8 cellular contexts compared by ENCODE assay signal in genomic region chr6:10429638-10430427, GRCh38. TPM values are rescaled to one million over a fixed set of nuclear protein-coding genes. Genes with fewer than 3 reads are reported as not detected.
A peak's percentile ranks its signal among the peaks of the same experiment; 100 is the strongest.
DNase-seq lines count a peak whose midpoint lies in the region; ATAC-seq, FAIRE-seq and TF ChIP-seq lines count a peak whose summit lies in the region.

No MANE protein-coding gene starts in this region.

- TF ChIP-seq CTCF in fibroblast of mammary gland (conservative IDR thresholded peaks at IDR 0.05; ENCODE audit: control insufficient read depth, insufficient read depth, low read depth, low read length) (peak; percentile 38), retinal pigment epithelial cell (conservative IDR thresholded peaks at IDR 0.05; ENCODE audit: low read depth, low read length) (peak; percentile 56)

- H3K9me3 ChIP-seq in ES-I3 (ENCODE audit: control insufficient read depth, insufficient read depth, low read length): no peaks in the 10 kb centered on the region
- no peaks in the 10 kb centered on the region for H3K9me3 ChIP-seq in Karpas-422 (ENCODE audit: low read length)
- H3K9me3 ChIP-seq in SJCRH30 (replicated peaks): no peaks in the 10 kb centered on the region

- peak overlapping the region; percentile 100 for H2AFZ ChIP-seq in Karpas-422 (ENCODE audit: low read length)

- H4K20me1 ChIP-seq in Karpas-422 (ENCODE audit: insufficient read depth, low read depth, low read length): no peaks in the 10 kb centered on the region

- H3K27ac ChIP-seq in Karpas-422 (ENCODE audit: low read length): no peak overlapping the region
- no peak overlapping the region for H3K27ac ChIP-seq in SJCRH30

- H3K9ac ChIP-seq in ES-I3 (ENCODE audit: low read depth, low read length): peak overlapping the region; percentile 3; the same call in 1 of the 2 replicates
- peak overlapping the region; percentile 58 for H3K9ac ChIP-seq in Karpas-422 (ENCODE audit: low read length)

- H3K4me3 ChIP-seq in Karpas-422 (ENCODE audit: low read length) (peak overlapping the region; percentile 61), SJCRH30 (no peak overlapping the region), fibroblast of mammary gland (ENCODE audit: control insufficient read depth, low read depth, low read length) (no peak overlapping the region), retinal pigment epithelial cell (ENCODE audit: low read length) (no peak overlapping the region)

- H3K4me2 ChIP-seq in Karpas-422 (ENCODE audit: low read depth, low read length, poor library complexity, severe bottlenecking): peak overlapping the region; percentile 76

- DNase-seq in H4 (ENCODE audit: low spot score) (peak; percentile 62), Karpas-422 (peak; percentile 80), SJCRH30 (peak; percentile 17 to 76), fibroblast of mammary gland (ENCODE audit: low read depth) (peak; percentile 42), retinal pigment epithelial cell (ENCODE audit: low read depth) (no peak)

- H3K9me2 ChIP-seq in Karpas-422 (replicated peaks; ENCODE audit: insufficient read depth, low read length): no peaks in the 10 kb centered on the region

- H3K79me2 ChIP-seq in Karpas-422 (ENCODE audit: low read length): no peaks in the 10 kb centered on the region

- H3K4me1 ChIP-seq in ES-I3 (ENCODE audit: insufficient read depth, low read length): peaks cover 25% of the 10 kb centered on the region
- H3K4me1 ChIP-seq in Karpas-422 (ENCODE audit: low read length): peaks cover 35% of the 10 kb centered on the region
- H3K4me1 ChIP-seq in SJCRH30: no peaks in the 10 kb centered on the region

- no peaks in the 10 kb centered on the region for H3K27me3 ChIP-seq in Karpas-422 (ENCODE audit: low read length)
- H3K27me3 ChIP-seq in SJCRH30: no peaks in the 10 kb centered on the region

- peak; percentile 65 for FAIRE-seq in A204.1 (lab: Jason Lieb, UNC)

- H3K36me3 ChIP-seq in ES-I3 (ENCODE audit: insufficient read depth, low read length): no peaks in the 10 kb centered on the region
- H3K36me3 ChIP-seq in Karpas-422 (ENCODE audit: insufficient read depth, low read length): no peaks in the 10 kb centered on the region
- no peaks in the 10 kb centered on the region for H3K36me3 ChIP-seq in SJCRH30

- ATAC-seq in activated CD4-positive, CD25-positive, alpha-beta regulatory T cell treated with anti-CD3 and anti-CD28 coated beads, Interleukin-2, amount 50 U/mL, for 24 hours: no peak

RNA-seq across cellular contexts. Expression of gene TFAP2A, which starts 15.0 kb away (rescaled TPM):
- total RNA-seq in H4 (2014; rRNA removed; shearing (Covaris generic)): 5.0 and 5.4 TPM in 2 replicates
- total RNA-seq in Karpas-422 (2014; rRNA removed; shearing (Covaris generic); ENCODE audit: low replicate concordance): 0.22 and 0.34 TPM in 2 replicates
- 8.3 and 10.6 TPM in 2 replicates for total RNA-seq in SJCRH30 (2014; rRNA removed; shearing (Covaris generic))
